ENCODE assay signal across 20 cellular contexts in genomic region chr4:55365347-55365728, GRCh38. TPM values are rescaled to one million over a fixed set of nuclear protein-coding genes. Genes with fewer than 3 reads are reported as not detected.
A peak's percentile ranks its signal among the peaks of the same experiment; 100 is the strongest.
DNase-seq lines count a peak whose midpoint lies in the region; ATAC-seq, FAIRE-seq and TF ChIP-seq lines count a peak whose summit lies in the region.
"Had no signal": no experiment of that assay in that cellular context is flagged by ENCODE, and none has a peak within 500 bp of the region (broad histone marks: within the 10 kb centered on the region; RNA-seq: fewer than 3 reads in every experiment).

No MANE protein-coding gene starts in this region.

- H3K4me1 Mint-ChIP-seq in type B pancreatic cell (ENCODE audit: unreplicated experiment) = no peaks in the 10 kb centered on the region
- no peaks in the 10 kb centered on the region for H3K4me1 Mint-ChIP-seq in CD4-positive, alpha-beta memory T cell

- no peak for ATAC-seq in left cardiac atrium
- ATAC-seq in gastroesophageal sphincter = no peak

- H4K20me1 ChIP-seq in H1 (replicated peaks in 1 of 2; ENCODE audit: control insufficient read depth in 1 of 2, insufficient read depth in 2 of 2, low read length in 2 of 2) = no peaks in the 10 kb centered on the region
- H4K20me1 ChIP-seq: BLaER1 had no signal

- no peak overlapping the region for H3K18ac ChIP-seq in H1 (ENCODE audit: extremely low read depth, low read length)
- peak overlapping the region; percentile 26 for H3K18ac ChIP-seq in mesendoderm (ENCODE audit: low read length)

- no peak overlapping the region for H2AFZ ChIP-seq in H1 (ENCODE audit: low read length)
- H2AFZ ChIP-seq: PC-9 had no signal

- peak overlapping the region; percentile 80; the same call in 1 of the 2 replicates for H2BK20ac ChIP-seq in H1 (ENCODE audit: low read length)

- peaks cover 13% of the 10 kb centered on the region for H3K4me1 ChIP-seq in left ventricle myocardium inferior
- H3K4me1 ChIP-seq in H1 (replicated peaks in 1 of 4; ENCODE audit: control insufficient read depth in 3 of 4, insufficient read depth in 4 of 4, low read length in 3 of 4) = peaks cover 6 to 20% (median 11%) of the 10 kb centered on the region in 4 experiments; a peak in 6 of 7 replicates
- peaks cover 4% of the 10 kb centered on the region for H3K4me1 ChIP-seq in mesendoderm (ENCODE audit: control insufficient read depth, low read depth, low read length)
- H3K4me1 ChIP-seq in gastroesophageal sphincter = peaks cover 0 to 8% (median 0%) of the 10 kb centered on the region in 3 donors
- no peaks in the 10 kb centered on the region for H3K4me1 ChIP-seq in CD4-positive, alpha-beta memory T cell (ENCODE audit: insufficient read depth, low read length)

- H3K4ac ChIP-seq in H1 (replicated peaks; ENCODE audit: insufficient read length, low read depth, low read length) (no peak overlapping the region), mesendoderm (ENCODE audit: low read depth, low read length) (no peak overlapping the region)

- peak overlapping the region; percentile 17 for H4K91ac ChIP-seq in H1 (replicated peaks; ENCODE audit: insufficient read length, low read length)

- H3K79me1 ChIP-seq in H1 (ENCODE audit: low read depth, low read length) (no peaks in the 10 kb centered on the region), mesendoderm (ENCODE audit: low read length) (no peaks in the 10 kb centered on the region)

- H3K36me3 Mint-ChIP-seq in type B pancreatic cell = peaks cover 5% of the 10 kb centered on the region
- peaks cover 2 to 22% of the 10 kb centered on the region in 2 donors for H3K36me3 Mint-ChIP-seq in CD4-positive, alpha-beta memory T cell

- H3K4me3 ChIP-seq in left ventricle myocardium inferior (no peak overlapping the region), H1 (ENCODE audit: extremely low read depth in 1 of 4, insufficient read depth in 2 of 4, low read depth in 3 of 4, low read length in 4 of 4) (no peak overlapping the region), mesendoderm (ENCODE audit: low read length) (no peak overlapping the region), gastroesophageal sphincter (no peak overlapping the region)
- no peak overlapping the region for H3K4me3 ChIP-seq in CD4-positive, alpha-beta memory T cell (ENCODE audit: low read length in 2 of 2)
- H3K4me3 ChIP-seq: BLaER1, PC-9 had no signal

- H3K9ac ChIP-seq in H1 (replicated peaks in 1 of 4; ENCODE audit: extremely low read depth in 1 of 4, low read depth in 3 of 4, low read length in 3 of 4) (no peak overlapping the region), mesendoderm (ENCODE audit: low read length) (no peak overlapping the region)
- H3K9ac ChIP-seq: BLaER1 had no signal

- no peak for FAIRE-seq in H1 (lab: Jason Lieb, UNC)

- H2AK5ac ChIP-seq in H1 (ENCODE audit: low read depth, low read length) (no peak overlapping the region), mesendoderm (ENCODE audit: low read length) (no peak overlapping the region)

- H3K9me3 Mint-ChIP-seq in type B pancreatic cell = no peaks in the 10 kb centered on the region
- H3K9me3 Mint-ChIP-seq in CD4-positive, alpha-beta memory T cell = no peaks in the 10 kb centered on the region
- H3K9me3 Mint-ChIP-seq: HFFc6 had no signal

- CTCF ChIA-PET in H1 (lab: Charles Lee; ENCODE audit: partially characterized antibody) = interaction anchor here (1.3 to 3.0 kb wide), 4 partner anchors 10 to 20 kb away, joined by 4 to 15 read pairs (median 6); partner anchors contain the start of gene SRD5A3
- CTCF ChIA-PET in CD4-positive, alpha-beta memory T cell (lab: Charles Lee; ENCODE audit: partially characterized antibody) = interaction anchor here (1.1 kb wide), 1 partner anchor 10 kb away, joined by 3 read pairs; no protein-coding TSS in a partner anchor

- H3K27ac Mint-ChIP-seq in type B pancreatic cell = peak overlapping the region; percentile 26
- H3K27ac Mint-ChIP-seq in CD4-positive, alpha-beta memory T cell = no peak overlapping the region
- H3K27ac Mint-ChIP-seq: HFFc6 had no signal

- TF ChIP-seq EP300 in H1 (IDR thresholded peaks at IDR 0.05; ENCODE audit: borderline replicate concordance in 1 of 2, low read depth in 2 of 2, low read length in 2 of 2) (no peak), gastroesophageal sphincter (IDR thresholded peaks at IDR 0.05) (no peak)

- no peaks in the 10 kb centered on the region for H3K27me3 ChIP-seq in left ventricle myocardium inferior (ENCODE audit: low read depth)
- no peaks in the 10 kb centered on the region for H3K27me3 ChIP-seq in H1 (replicated peaks in 1 of 4; ENCODE audit: control insufficient read depth in 3 of 4, extremely low read depth in 1 of 4, insufficient read depth in 3 of 4, low read length in 3 of 4)
- no peaks in the 10 kb centered on the region for H3K27me3 ChIP-seq in mesendoderm (ENCODE audit: insufficient read depth, low read length, poor library complexity)
- no peaks in the 10 kb centered on the region for H3K27me3 ChIP-seq in gastroesophageal sphincter
- H3K27me3 ChIP-seq in CD4-positive, alpha-beta memory T cell (ENCODE audit: insufficient read depth, low read length) = no peaks in the 10 kb centered on the region
- H3K27me3 ChIP-seq: BLaER1 had no signal

- no peaks in the 10 kb centered on the region for H3K27me3 Mint-ChIP-seq in type B pancreatic cell
- H3K27me3 Mint-ChIP-seq in CD4-positive, alpha-beta memory T cell = no peaks in the 10 kb centered on the region

- no peak overlapping the region for H3K23ac ChIP-seq in H1 (ENCODE audit: insufficient read length)
- H3K23ac ChIP-seq in mesendoderm (ENCODE audit: low read length) = no peak overlapping the region

- H2BK12ac ChIP-seq in H1 (ENCODE audit: low read depth, low read length) = peak overlapping the region; percentile 32; the same call in 1 of the 2 replicates

- no peak overlapping the region for H3K14ac ChIP-seq in H1 (ENCODE audit: insufficient read length)

- intact Hi-C loops in left ventricle myocardium inferior (cut with micrococcal nuclease) = no loop called here
- intact Hi-C loops in left cardiac atrium (cut with DNase I) = no loop called here
- intact Hi-C loops in CD4-positive, alpha-beta memory T cell (cut with micrococcal nuclease) = no loop called here

- no peak for TF ChIP-seq POLR2A in H1 (IDR thresholded peaks at IDR 0.05; ENCODE audit: control extremely low read depth in 1 of 2, low read depth in 2 of 2, low read length in 2 of 2)
- no peak for TF ChIP-seq POLR2A in gastroesophageal sphincter (IDR thresholded peaks at IDR 0.05)

- no peak overlapping the region for H3K4me3 Mint-ChIP-seq in type B pancreatic cell
- H3K4me3 Mint-ChIP-seq in CD4-positive, alpha-beta memory T cell = no peak overlapping the region
- H3K4me3 Mint-ChIP-seq: HFFc6 had no signal

- no peak overlapping the region for H2BK15ac ChIP-seq in H1 (ENCODE audit: low read length)
- H2BK15ac ChIP-seq in mesendoderm (replicated peaks; ENCODE audit: low read depth) = no peak overlapping the region

- H2BK120ac ChIP-seq in H1 (replicated peaks; ENCODE audit: low read depth, low read length) (peak overlapping the region; percentile 28), mesendoderm (ENCODE audit: low read depth, low read length) (no peak overlapping the region)

- peaks cover 3% of the 10 kb centered on the region; the same call in 1 of the 2 replicates for H3K23me2 ChIP-seq in H1 (ENCODE audit: low read depth, low read length)

- TF ChIP-seq RAD21 in H1 (IDR thresholded peaks at IDR 0.05 in 1 of 2, conservative IDR thresholded peaks at IDR 0.05 in 1 of 2; ENCODE audit: low read depth in 2 of 2, low read length in 2 of 2) = no peak

- POLR2A ChIA-PET in H1 (lab: Charles Lee; ENCODE audit: partially characterized antibody) = interaction anchor here (1.1 to 2.1 kb wide), 4 partner anchors 12 to 53 kb away, joined by 3 to 15 read pairs (median 5); partner anchors contain the start of gene TMEM165
- POLR2A ChIA-PET in CD4-positive, alpha-beta memory T cell (lab: Charles Lee; ENCODE audit: partially characterized antibody) = no interaction called here

- H3K79me2 ChIP-seq in H1 (ENCODE audit: control insufficient read depth in 1 of 2, insufficient read depth in 2 of 2, low read length in 2 of 2) (no peaks in the 10 kb centered on the region), mesendoderm (ENCODE audit: control insufficient read depth, insufficient read depth, low read length) (no peaks in the 10 kb centered on the region)

- H3K4me2 ChIP-seq in H1 (ENCODE audit: insufficient read depth in 1 of 2, low read depth in 2 of 2, low read length in 2 of 2) = 0 out of 4 replicates have a peak overlapping the region, but pooled peaks of 1 of the 2 experiments have one; percentile 24
- H3K4me2 ChIP-seq in mesendoderm (ENCODE audit: low read length) = no peak overlapping the region
- H3K4me2 ChIP-seq: BLaER1, PC-9 had no signal

- H3K9me3 ChIP-seq in left ventricle myocardium inferior (replicated peaks) = no peaks in the 10 kb centered on the region
- H3K9me3 ChIP-seq in H1 (ENCODE audit: insufficient read depth in 2 of 2, low read depth in 1 of 2, low read length in 1 of 2) = no peaks in the 10 kb centered on the region
- H3K9me3 ChIP-seq in gastroesophageal sphincter = no peaks in the 10 kb centered on the region
- no peaks in the 10 kb centered on the region for H3K9me3 ChIP-seq in CD4-positive, alpha-beta memory T cell (ENCODE audit: control insufficient read depth in 1 of 2, low read length in 2 of 2)
- H3K9me3 ChIP-seq: BLaER1 had no signal

- H4K5ac ChIP-seq in H1 (ENCODE audit: insufficient read length, low read depth, low read length) (peak overlapping the region; percentile 32), mesendoderm (ENCODE audit: low read length) (no peak overlapping the region)

- H3K27ac ChIP-seq in left ventricle myocardium inferior (replicated peaks) (peak overlapping the region; percentile 72), H1 (ENCODE audit: low read depth, low read length) (0 out of 2 replicates have a peak overlapping the region, but pooled peaks have one; percentile 40), mesendoderm (ENCODE audit: low read depth, low read length) (no peak overlapping the region), gastroesophageal sphincter (no peak overlapping the region)
- H3K27ac ChIP-seq in CD4-positive, alpha-beta memory T cell (ENCODE audit: low read depth, low read length) = no peak overlapping the region
- H3K27ac ChIP-seq: BLaER1, PC-9 had no signal

- DNase-seq in left ventricle myocardium inferior = no peak
- DNase-seq in left cardiac atrium = no peak
- DNase-seq in H1 (ENCODE audit: low read depth in 1 of 2, low spot score in 2 of 2) = no peak
- no peak for DNase-seq in mesendoderm
- DNase-seq in type B pancreatic cell (ENCODE audit: extremely low spot score, unreplicated experiment) = no peak
- no peak for DNase-seq in NOMO-1 treated with DMSO at 0.1 percent for 48 hours (lab: John Stamatoyannopoulos, UW; ENCODE audit: unreplicated experiment)
- no peak for DNase-seq in CD4-positive, alpha-beta memory T cell
- DNase-seq: DMS79 treated with DMSO at 0.1 percent for 48 hours, GOT3, HFFc6, IMR-90, Karpas-422, MM.1S, NCI-H1092 treated with DMSO at 0.1 percent for 48 hours, NCI-H2081 treated with DMSO at 0.1 percent for 48 hours, NCI-H510A, NCI-H774, PC-9 had no signal

- WGBS in H1 (ENCODE audit: extremely low coverage in 1 of 2, insufficient coverage in 1 of 2, insufficient read length in 1 of 2, insufficient replicate concordance in 2 of 2, low coverage in 1 of 2, low lambda C conversion rate in 2 of 2, missing lambda C conversion rate in 1 of 2), 2 experiments = 94% methylated on average over 7 of the region's 7 CpGs; no CpG with 5 or more reads in 1 of the 2 experiments
- WGBS in mesendoderm (ENCODE audit: extremely low coverage, insufficient coverage, low lambda C conversion rate) = no CpG with 5 or more reads among the region's 7 CpGs
- 100% methylated on average over 2 to 4 of the region's 7 CpGs for WGBS in gastroesophageal sphincter (ENCODE audit: low coverage in 1 of 2), 2 donors

- H3K36me3 ChIP-seq in left ventricle myocardium inferior = peaks cover 35% of the 10 kb centered on the region
- H3K36me3 ChIP-seq in H1 (ENCODE audit: control insufficient read depth in 2 of 4, insufficient read depth in 4 of 4, low read length in 3 of 4) = peaks cover 0 to 2% (median 0%) of the 10 kb centered on the region in 4 experiments; a peak in 1 of 8 replicates
- no peaks in the 10 kb centered on the region for H3K36me3 ChIP-seq in mesendoderm (ENCODE audit: control insufficient read depth, insufficient read depth, low read length)
- H3K36me3 ChIP-seq in gastroesophageal sphincter = peaks cover 0 to 27% of the 10 kb centered on the region in 2 donors
- no peaks in the 10 kb centered on the region for H3K36me3 ChIP-seq in CD4-positive, alpha-beta memory T cell (ENCODE audit: insufficient read depth, low read length)

- TF ChIP-seq CTCF in left ventricle myocardium inferior (IDR thresholded peaks at IDR 0.05; ENCODE audit: borderline replicate concordance) (no peak), H1 (IDR thresholded peaks at IDR 0.05; ENCODE audit: control extremely low read depth in 1 of 3, insufficient read depth in 1 of 3, low read depth in 1 of 3, low read length in 3 of 3) (no peak), type B pancreatic cell (conservative IDR thresholded peaks at IDR 0.05) (no peak), gastroesophageal sphincter (IDR thresholded peaks at IDR 0.05) (no peak)

- H2BK5ac ChIP-seq in H1 (ENCODE audit: low read depth, low read length) (peak overlapping the region; percentile 17; the same call in 1 of the 2 replicates), mesendoderm (ENCODE audit: low read length) (no peak overlapping the region)

- no peak overlapping the region; the same call in 1 of the 2 replicates for H4K8ac ChIP-seq in H1 (ENCODE audit: extremely low read depth, insufficient read depth, low read length)
- H4K8ac ChIP-seq in mesendoderm (ENCODE audit: low read depth, low read length) = no peak overlapping the region

- H3K56ac ChIP-seq in H1 (replicated peaks; ENCODE audit: insufficient read length, low read depth, low read length) (no peak overlapping the region), mesendoderm (ENCODE audit: low read length) (no peak overlapping the region)

RNA-seq across cellular contexts. Expression of gene SRD5A3, which starts 19.3 kb away (rescaled TPM):
- total RNA-seq in left ventricle myocardium inferior = 6.8 TPM
- 10 to 100 TPM; 10.9 to 13.5 TPM for total RNA-seq in left cardiac atrium
- total RNA-seq in H1 (2021; fragmentation: NEBNext Ultra II Directional; extraction: Animal tissue kit (Norgen Biotek cat#: 25700)) = 19.4 and 19.6 TPM in 2 replicates
- 16.4 and 34.6 TPM in 2 replicates for polyA plus RNA-seq in H1 (2011; rRNA removed)
- polyA plus RNA-seq in H1 (2011; cell fraction: cytosol; rRNA removed) = 12.9 TPM
- 6.5 TPM for polyA plus RNA-seq in H1 (2011; cell fraction: nucleus; rRNA removed)
- polyA plus RNA-seq in H1 (2012, experiment 1 of 2) = 16.0 to 26.6 TPM (median 25.0 TPM) in 4 replicates
- 12.9 TPM for polyA plus RNA-seq in H1 (2012, experiment 2 of 2)
- 34.3 TPM for polyA plus RNA-seq in H1 (2013, experiment 1 of 2)
- polyA plus RNA-seq in H1 (2013, experiment 2 of 2) = 45.3 TPM
- 23.1 and 37.4 TPM in 2 replicates for polyA minus RNA-seq in H1 (2011; rRNA and poly(A)+ RNA removed)
- 8.6 TPM for polyA minus RNA-seq in H1 (2011; cell fraction: cytosol; rRNA and poly(A)+ RNA removed)
- polyA minus RNA-seq in H1 (2011; cell fraction: nucleus; rRNA and poly(A)+ RNA removed) = 5.8 TPM
- 23.8 TPM for polyA plus RNA-seq in mesendoderm (2013, experiment 1 of 2)
- polyA plus RNA-seq in mesendoderm (2013, experiment 2 of 2) = 24.5 TPM
- 19.8 and 25.7 TPM in 2 replicates for total RNA-seq in type B pancreatic cell (ENCODE audit: low replicate concordance)
- 1 to 10 TPM; 1.6 to 6.0 (median 4.8) TPM for total RNA-seq in gastroesophageal sphincter
- 1 to 10 TPM; 2.9 to 3.5 TPM for total RNA-seq in CD4-positive, alpha-beta memory T cell
- polyA plus RNA-seq in CD4-positive, alpha-beta memory T cell = 10 to 100 TPM in 1 of 2 donors, 1 to 10 TPM in 1; 9.9 to 26.2 TPM

RNA-seq across cellular contexts. Expression of gene TMEM165, which starts 30.4 kb away (rescaled TPM):
- 41.6 TPM for total RNA-seq in left ventricle myocardium inferior
- 100 to 1,000 TPM in 1 of 2 donors, 10 to 100 TPM in 1; 54.6 to 101 TPM for total RNA-seq in left cardiac atrium
- total RNA-seq in H1 (2021; fragmentation: NEBNext Ultra II Directional; extraction: Animal tissue kit (Norgen Biotek cat#: 25700)) = 77.7 and 85.5 TPM in 2 replicates
- 123 and 125 TPM in 2 replicates for polyA plus RNA-seq in H1 (2011; rRNA removed)
- 77.0 TPM for polyA plus RNA-seq in H1 (2011; cell fraction: cytosol; rRNA removed)
- polyA plus RNA-seq in H1 (2011; cell fraction: nucleus; rRNA removed) = 62.2 TPM
- 46.1 to 68.7 TPM (median 50.2 TPM) in 4 replicates for polyA plus RNA-seq in H1 (2012, experiment 1 of 2)
- 37.4 TPM for polyA plus RNA-seq in H1 (2012, experiment 2 of 2)
- polyA plus RNA-seq in H1 (2013, experiment 1 of 2) = 86.9 TPM
- 102 TPM for polyA plus RNA-seq in H1 (2013, experiment 2 of 2)
- 144 TPM in 2 replicates for polyA minus RNA-seq in H1 (2011; rRNA and poly(A)+ RNA removed)
- 84.8 TPM for polyA minus RNA-seq in H1 (2011; cell fraction: cytosol; rRNA and poly(A)+ RNA removed)
- 152 TPM for polyA minus RNA-seq in H1 (2011; cell fraction: nucleus; rRNA and poly(A)+ RNA removed)
- 56.3 TPM for polyA plus RNA-seq in mesendoderm (2013, experiment 1 of 2)
- polyA plus RNA-seq in mesendoderm (2013, experiment 2 of 2) = 55.1 TPM
- total RNA-seq in type B pancreatic cell (ENCODE audit: low replicate concordance) = 69.2 and 96.0 TPM in 2 replicates
- 100 to 1,000 TPM; 136 to 198 (median 169) TPM for total RNA-seq in gastroesophageal sphincter
- total RNA-seq in CD4-positive, alpha-beta memory T cell = 10 to 100 TPM; 61.8 to 74.8 TPM
- 10 to 100 TPM; 23.4 to 28.9 TPM for polyA plus RNA-seq in CD4-positive, alpha-beta memory T cell

Comparison
In these comparisons a context has a peak if more than half of its experiments do, and no peak if none do; other contexts are left out.
1. H3K27ac ChIP-seq: peak in left ventricle myocardium inferior (single experiment) and H1 (single experiment); none in mesendoderm (single experiment), gastroesophageal sphincter (0 of 4) and CD4-positive, alpha-beta memory T cell (single experiment).